13 cellular contexts compared by ENCODE assay signal in genomic region chr9:92275541-92275940, GRCh38. TPM values are rescaled to one million over a fixed set of nuclear protein-coding genes. Genes with fewer than 3 reads are reported as not detected.
DNase-seq lines count a peak whose midpoint lies in the region; ATAC-seq and TF ChIP-seq lines count a peak whose summit lies in the region.
"Had no signal": no experiment of that assay in that cellular context is flagged by ENCODE, and none has a peak within 500 bp of the region (broad histone marks: within the 10 kb centered on the region; RNA-seq: fewer than 3 reads in every experiment).

No MANE protein-coding gene starts in this region.

- H3K36me3 ChIP-seq in kidney epithelial cell (ENCODE audit: control insufficient read depth, insufficient read depth, low read length) (peaks cover 2% of the 10 kb centered on the region), suprapubic skin (peaks cover 99% of the 10 kb centered on the region), breast epithelium (peaks cover 3% of the 10 kb centered on the region)

- H3K9me3 Mint-ChIP-seq in activated T-helper 17 cell treated with anti-CD3 and anti-CD28 coated beads, Interleukin-2, amount 50 U/mL, for 72 hours: no peaks in the 10 kb centered on the region

- TF ChIP-seq POLR2A in suprapubic skin (IDR thresholded peaks at IDR 0.05): no peak
- TF ChIP-seq POLR2A in breast epithelium (IDR thresholded peaks at IDR 0.05): no peak

- peak overlapping the region; percentile 44 for H3K4me3 Mint-ChIP-seq in activated T-helper 17 cell treated with anti-CD3 and anti-CD28 coated beads, Interleukin-2, amount 50 U/mL, for 72 hours

- DNase-seq in AG10803 (ENCODE audit: low read depth): peak; percentile 10
- DNase-seq in ELR (ENCODE audit: low read depth): peak; percentile 46
- DNase-seq in kidney epithelial cell (ENCODE audit: low read depth): no peak
- DNase-seq in suprapubic skin (ENCODE audit: low spot score in 2 of 2): no peak
- DNase-seq in breast epithelium (ENCODE audit: low spot score in 2 of 2): no peak
- DNase-seq in NCI-H510A treated with DMSO at 0.1 percent for 48 hours (lab: John Stamatoyannopoulos, UW): no peak
- DNase-seq: activated effector memory CD4-positive, alpha-beta T cell treated with anti-CD3 and anti-CD28 coated beads, Interleukin-2, amount 50 U/mL, for 16 hours; DMS153; NCI-H1436 treated with DMSO at 0.1 percent for 48 hours; NCI-H2227 treated with DMSO at 0.1 percent for 48 hours; Right ventricle myocardium superior had no signal

- H3K27me3 Mint-ChIP-seq in activated T-helper 17 cell treated with anti-CD3 and anti-CD28 coated beads, Interleukin-2, amount 50 U/mL, for 72 hours: no peaks in the 10 kb centered on the region

- no peak for TF ChIP-seq CTCF in AG10803 (conservative IDR thresholded peaks at IDR 0.05; ENCODE audit: low read length)
- TF ChIP-seq CTCF in kidney epithelial cell (IDR thresholded peaks at IDR 0.05; ENCODE audit: insufficient read depth, low read length, poor library complexity, severe bottlenecking): peak; percentile 9
- TF ChIP-seq CTCF in suprapubic skin (IDR thresholded peaks at IDR 0.05): no peak
- no peak for TF ChIP-seq CTCF in breast epithelium (IDR thresholded peaks at IDR 0.05)

- intact Hi-C loops in breast epithelium (cut with DNase I; ENCODE audit: low total_unique reads): no loop called here

- H3K4me1 ChIP-seq in suprapubic skin (no peaks in the 10 kb centered on the region), breast epithelium (no peaks in the 10 kb centered on the region)

- 92% methylated on average over 6 of the region's 6 CpGs for WGBS in suprapubic skin

- H3K4me1 Mint-ChIP-seq in activated T-helper 17 cell treated with anti-CD3 and anti-CD28 coated beads, Interleukin-2, amount 50 U/mL, for 72 hours: peaks cover 26% of the 10 kb centered on the region

- H3K27ac ChIP-seq in suprapubic skin (no peak overlapping the region), breast epithelium (no peak overlapping the region)

- H3K36me3 Mint-ChIP-seq in activated T-helper 17 cell treated with anti-CD3 and anti-CD28 coated beads, Interleukin-2, amount 50 U/mL, for 72 hours (ENCODE audit: low read depth): peaks cover 100% of the 10 kb centered on the region

- H3K27ac Mint-ChIP-seq in activated T-helper 17 cell treated with anti-CD3 and anti-CD28 coated beads, Interleukin-2, amount 50 U/mL, for 72 hours: peak overlapping the region; percentile 68

- ATAC-seq in activated T-helper 17 cell treated with anti-CD3 and anti-CD28 coated beads, Interleukin-2, amount 50 U/mL, for 72 hours (replicated peaks): no peak
- ATAC-seq in GM18519 (IDR thresholded peaks at IDR 0.05; ENCODE audit: low FRiP score, unreplicated experiment): no peak

- H3K4me3 ChIP-seq in AG10803 (ENCODE audit: low read length): no peak overlapping the region
- H3K4me3 ChIP-seq in kidney epithelial cell (ENCODE audit: low read depth, low read length): no peak overlapping the region
- no peak overlapping the region for H3K4me3 ChIP-seq in suprapubic skin
- H3K4me3 ChIP-seq in breast epithelium: no peak overlapping the region

- TF ChIP-seq EP300 in suprapubic skin (IDR thresholded peaks at IDR 0.05): no peak

- H3K9me3 ChIP-seq in suprapubic skin (no peaks in the 10 kb centered on the region), breast epithelium (no peaks in the 10 kb centered on the region)

- H3K27me3 ChIP-seq in kidney epithelial cell (ENCODE audit: control insufficient read depth, insufficient read depth, low read length) (no peaks in the 10 kb centered on the region), suprapubic skin (no peaks in the 10 kb centered on the region), breast epithelium (no peaks in the 10 kb centered on the region)

RNA-seq across cellular contexts. Expression of gene IARS1, which starts 18.0 kb away (rescaled TPM):
- 100 to 1,000 TPM; 130 to 206 TPM for total RNA-seq in activated T-helper 17 cell treated with anti-CD3 and anti-CD28 coated beads, Interleukin-2, amount 50 U/mL, for 72 hours
- total RNA-seq in kidney epithelial cell (278 and 296 TPM in 2 replicates), suprapubic skin (100 to 1,000 TPM in 1 of 4 donors, 10 to 100 TPM in 3; 58.8 to 152 (median 80.0) TPM), breast epithelium (100 to 1,000 TPM in 2 of 3 donors, 10 to 100 TPM in 1; 56.5 to 111 (median 111) TPM)

RNA-seq across cellular contexts. Expression of gene NOL8, which starts 49.6 kb away (rescaled TPM):
- 10 to 100 TPM; 62.3 to 62.7 TPM for total RNA-seq in activated T-helper 17 cell treated with anti-CD3 and anti-CD28 coated beads, Interleukin-2, amount 50 U/mL, for 72 hours
- total RNA-seq in kidney epithelial cell (29.2 TPM in 2 replicates), suprapubic skin (10 to 100 TPM; 21.8 to 80.1 (median 33.9) TPM), breast epithelium (10 to 100 TPM; 31.2 to 66.6 (median 49.8) TPM)

RNA-seq across cellular contexts. Expression of gene CENPP, which starts 50.2 kb away (rescaled TPM):
- 10 to 100 TPM; 19.3 to 31.5 TPM for total RNA-seq in activated T-helper 17 cell treated with anti-CD3 and anti-CD28 coated beads, Interleukin-2, amount 50 U/mL, for 72 hours
- total RNA-seq in kidney epithelial cell: 1.3 and 1.4 TPM in 2 replicates
- total RNA-seq in suprapubic skin: 10 to 100 TPM; 14.1 to 39.5 (median 19.2) TPM
- total RNA-seq in breast epithelium: 1 to 10 TPM; 3.9 to 6.1 (median 4.5) TPM

Comparison
In these comparisons a context has a peak if more than half of its experiments do, and no peak if none do; other contexts are left out.
1. DNase-seq: peak in AG10803 (single experiment) and ELR (single experiment); none in kidney epithelial cell (single experiment), suprapubic skin (0 of 2), breast epithelium (0 of 2) and NCI-H510A treated with DMSO at 0.1 percent for 48 hours (single experiment).